Comparison of ENCODE assay signal across 14 cellular contexts in the genomic region with DNA sequence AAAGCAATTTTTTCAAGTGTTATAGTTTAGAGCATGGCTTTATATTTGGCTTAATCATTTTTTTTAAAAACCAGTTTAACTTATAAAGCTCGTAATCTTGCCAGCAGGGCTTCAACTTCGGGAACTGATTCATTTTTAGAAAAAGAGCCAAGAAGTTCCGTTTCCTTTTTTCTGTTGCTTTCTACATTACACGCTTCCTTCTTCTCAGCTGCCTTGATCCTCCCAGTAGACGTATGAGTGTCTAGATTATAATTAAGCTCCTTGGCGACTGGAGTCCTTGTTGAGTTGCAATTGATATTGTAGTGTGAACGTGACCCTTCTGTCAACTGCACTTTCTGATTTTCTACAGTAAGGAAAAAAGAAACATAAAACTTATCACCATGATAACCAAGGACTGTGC.
DNase-seq lines count a peak whose midpoint lies in the region; ATAC-seq and TF ChIP-seq lines count a peak whose summit lies in the region.
"Had no signal": no experiment of that assay in that cellular context is flagged by ENCODE, and none has a peak within 500 bp of the region (broad histone marks: within the 10 kb centered on the region; RNA-seq: fewer than 3 reads in every experiment).

No MANE protein-coding gene starts in this region.

- peak overlapping the region in 1 of 3 donors; percentile 38 for H3K4me3 ChIP-seq in skeletal muscle tissue (ENCODE audit: low read length in 3 of 3)
- H3K4me3 ChIP-seq in lower lobe of right lung: no peak overlapping the region
- H3K4me3 ChIP-seq: A549, pancreas, suprapubic skin had no signal

- H3K4me1 ChIP-seq in skeletal muscle tissue (ENCODE audit: control insufficient read depth in 3 of 3, insufficient read depth in 3 of 3, low read length in 3 of 3) (peaks cover 0 to 6% (median 0%) of the 10 kb centered on the region in 3 donors), lower lobe of right lung (peaks cover 3% of the 10 kb centered on the region)
- H3K4me1 ChIP-seq: A549, suprapubic skin had no signal

- H3K27ac ChIP-seq in skeletal muscle tissue (ENCODE audit: low read depth, low read length): peak overlapping the region; percentile 45
- H3K27ac ChIP-seq in lower lobe of right lung: no peak overlapping the region
- H3K27ac ChIP-seq: A549, suprapubic skin, VCaP had no signal

- no peaks in the 10 kb centered on the region for H3K9me3 ChIP-seq in skeletal muscle tissue (ENCODE audit: control insufficient read depth in 3 of 3, low read length in 3 of 3)
- H3K9me3 ChIP-seq in lower lobe of right lung: no peaks in the 10 kb centered on the region
- H3K9me3 ChIP-seq: A549, pancreas, suprapubic skin had no signal

- intact Hi-C loops in lower lobe of right lung (cut with DNase I) (no loop called here), head of caudate nucleus (cut with DNase I) (no loop called here)

- H3K36me3 ChIP-seq in skeletal muscle tissue (ENCODE audit: control insufficient read depth in 3 of 3, insufficient read depth in 3 of 3, low read length in 3 of 3): no peaks in the 10 kb centered on the region
- no peaks in the 10 kb centered on the region for H3K36me3 ChIP-seq in lower lobe of right lung
- H3K36me3 ChIP-seq: pancreas, suprapubic skin had no signal

- H3K27me3 ChIP-seq in skeletal muscle tissue (ENCODE audit: control insufficient read depth in 3 of 3, insufficient read depth in 3 of 3, low read length in 3 of 3): no peaks in the 10 kb centered on the region
- no peaks in the 10 kb centered on the region for H3K27me3 ChIP-seq in lower lobe of right lung (ENCODE audit: low read depth)
- H3K27me3 ChIP-seq: pancreas, suprapubic skin had no signal

- no peak for ATAC-seq in lower lobe of right lung
- ATAC-seq: A549 had no signal

- H3K9ac ChIP-seq in skeletal muscle tissue (ENCODE audit: low read depth in 1 of 3, low read length in 3 of 3): no peak overlapping the region

- no peak for TF ChIP-seq CTCF in lower lobe of right lung (IDR thresholded peaks at IDR 0.05)

- DNase-seq in NCI-H524 (lab: John Stamatoyannopoulos, UW) (peak; percentile 14 to 30), NCI-H524 treated with DMSO at 0.1 percent for 48 hours (lab: John Stamatoyannopoulos, UW) (no peak), SIG-M5 (lab: John Stamatoyannopoulos, UW) (peak; percentile 56), glomerular endothelial cell (ENCODE audit: extremely low read depth, low read depth, low spot score) (peak; percentile 66), lower lobe of right lung (no peak), head of caudate nucleus (no peak), NCI-H526 treated with DMSO at 0.1 percent for 48 hours (lab: John Stamatoyannopoulos, UW) (no peak)
- DNase-seq: activated T-cell treated with anti-CD3 and anti-CD28 coated beads, Interleukin-2, amount 50 U/mL, for 1 hour; kidney glomerular epithelial cell; pancreas had no signal

Comparison
In these comparisons a context has a peak if more than half of its experiments do, and no peak if none do; other contexts are left out.
1. DNase-seq: peak in NCI-H524 (2 of 2), SIG-M5 (single experiment) and glomerular endothelial cell (single experiment); none in NCI-H524 treated with DMSO at 0.1 percent for 48 hours (single experiment), lower lobe of right lung (single experiment), head of caudate nucleus (0 of 42) and NCI-H526 treated with DMSO at 0.1 percent for 48 hours (single experiment).